Comparison of ENCODE assay signal across 25 cellular contexts in genomic region chr15:79440355-79440908, GRCh38.
"Had no signal": no experiment of that assay in that cellular context is flagged by ENCODE, and none has a peak within 500 bp of the region (broad histone marks: within the 10 kb centered on the region; RNA-seq: fewer than 3 reads in every experiment).

No MANE protein-coding gene starts in this region.

- DNase-seq: activated CD4-positive, alpha-beta T cell treated with anti-CD3 and anti-CD28 coated beads for 36 hours; activated CD4-positive, alpha-beta T cell treated with anti-CD3 and anti-CD28 coated beads, Interleukin-2, amount 50 U/mL, for 4 hours; activated CD8-positive, alpha-beta memory T cell treated with anti-CD3 and anti-CD28 coated beads, Interleukin-2, amount 50 U/mL, for 48 hours; activated CD8-positive, alpha-beta T cell treated with anti-CD3 and anti-CD28 coated beads, Interleukin-2, amount 10 ng/mL, durations not matched to agents 7 days and 5 days; activated naive CD8-positive, alpha-beta T cell treated with anti-CD3 and anti-CD28 coated beads, Interleukin-2, amount 50 U/mL, for 24 hours; activated T-cell treated with anti-CD3 and anti-CD28 coated beads, Interleukin-2, amount 50 U/mL, for 1 hour; amniotic stem cell; body of pancreas; central memory CD4-positive, alpha-beta T cell; MV-4-11; NCI-H1092 treated with DMSO at 0.1 percent for 48 hours; NCI-H1417 treated with DMSO at 0.1 percent for 48 hours; NCI-H1694 treated with DMSO at 0.1 percent for 48 hours; NCI-H2029 treated with DMSO at 0.1 percent for 48 hours; NCI-H446; NK-92 treated with Interleukin-12 subunit alpha and Interleukin-12 subunit beta, amount 100 ng/mL, for 24 hours; Peyer's patch; Right ventricle myocardium superior; SJCRH30; SK-N-SH; T-helper 1 cell had no signal

- H3K36me3 ChIP-seq: ascending aorta, Peyer's patch, SJCRH30 had no signal

- H3K27me3 ChIP-seq: ascending aorta, body of pancreas, Peyer's patch, SJCRH30 had no signal

- H3K4me1 ChIP-seq: ascending aorta, Peyer's patch, SJCRH30 had no signal

- H3K9me3 ChIP-seq: body of pancreas, Peyer's patch, SJCRH30, SK-N-SH had no signal

- H3K9ac ChIP-seq: KMS-11, SK-N-SH had no signal

- H3K4me2 ChIP-seq: KMS-11, SK-N-SH had no signal

- ATAC-seq: activated CD4-positive, alpha-beta T cell treated with anti-CD3 and anti-CD28 coated beads for 36 hours; activated CD8-positive, alpha-beta T cell treated with anti-CD3 and anti-CD28 coated beads, Interleukin-2, amount 10 ng/mL, durations not matched to agents 7 days and 5 days; activated naive CD8-positive, alpha-beta T cell treated with anti-CD3 and anti-CD28 coated beads, Interleukin-2, amount 50 U/mL, for 24 hours; body of pancreas had no signal

- H3K27ac ChIP-seq: ascending aorta, body of pancreas, KMS-11, Peyer's patch, RWPE1, SJCRH30, VCaP had no signal

- H3K4me3 ChIP-seq: ascending aorta, body of pancreas, Peyer's patch, SJCRH30 had no signal
